In genomic region chr6:166638566-166638965, GRCh38 we compare ENCODE assay signal across 22 cellular contexts. TPM values are rescaled to one million over a fixed set of nuclear protein-coding genes. Genes with fewer than 3 reads are reported as not detected.
A peak's percentile ranks its signal among the peaks of the same experiment; 100 is the strongest.
DNase-seq lines count a peak whose midpoint lies in the region; ATAC-seq, FAIRE-seq and TF ChIP-seq lines count a peak whose summit lies in the region.
"Had no signal": no experiment of that assay in that cellular context is flagged by ENCODE, and none has a peak within 500 bp of the region (broad histone marks: within the 10 kb centered on the region; RNA-seq: fewer than 3 reads in every experiment).

No MANE protein-coding gene starts in this region.

- intact Hi-C loops in GM12878 (cut with micrococcal nuclease; ENCODE audit: unreplicated experiment) (no loop called here), sigmoid colon (cut with DNase I) (no loop called here), MCF 10A (cut with micrococcal nuclease) (no loop called here)

- TF ChIP-seq RAD21 in GM12878 (IDR thresholded peaks at IDR 0.05; ENCODE audit: insufficient read depth, low read depth, low read length) = no peak

- H3K4me3 Mint-ChIP-seq in MCF 10A (ENCODE audit: unreplicated experiment) = no peak overlapping the region
- H3K4me3 Mint-ChIP-seq: CD4-positive, CD25-positive, alpha-beta regulatory T cell had no signal

- no peak for TF ChIP-seq CTCF in GM12878 (IDR thresholded peaks at IDR 0.05 in 2 of 3, conservative IDR thresholded peaks at IDR 0.05 in 1 of 3; ENCODE audit: control insufficient read depth in 2 of 3, extremely low read depth in 1 of 3, insufficient read depth in 1 of 3, low read depth in 3 of 3, low read length in 3 of 3)
- no peak for TF ChIP-seq CTCF in sigmoid colon (IDR thresholded peaks at IDR 0.05)
- TF ChIP-seq CTCF in MCF 10A (IDR thresholded peaks at IDR 0.05; ENCODE audit: unreplicated experiment) = no peak

- H3K9me3 ChIP-seq in BLaER1 treated with 17β-estradiol and CSF1 and Interleukin-3, amounts not matched to agents 10 nM and 100 nM (replicated peaks in 1 of 11) = peaks cover 7 to 17% (median 12%) of the 10 kb centered on the region in 11 experiments; a peak in 20 of 22 replicates
- H3K9me3 ChIP-seq in GM12878 (replicated peaks; ENCODE audit: control insufficient read depth, insufficient read depth, low read length) = no peaks in the 10 kb centered on the region
- H3K9me3 ChIP-seq in sigmoid colon = peaks cover 0 to 4% (median 1%) of the 10 kb centered on the region in 4 donors
- H3K9me3 ChIP-seq: A549, MG63 had no signal

- SMC1A ChIA-PET in GM12878 (lab: Charles Lee; ENCODE audit: uncharacterized antibody, unreplicated experiment) = no interaction called here

- peaks cover 58 to 74% (median 67%) of the 10 kb centered on the region in 10 experiments for H3K4me1 ChIP-seq in BLaER1 treated with 17β-estradiol and CSF1 and Interleukin-3, amounts not matched to agents 10 nM and 100 nM
- H3K4me1 ChIP-seq in GM12878 (ENCODE audit: control insufficient read depth, insufficient read depth, low read length) = no peaks in the 10 kb centered on the region
- H3K4me1 ChIP-seq in sigmoid colon = no peaks in the 10 kb centered on the region
- H3K4me1 ChIP-seq: A549 had no signal

- RAD21 ChIA-PET in GM12878 (lab: Charles Lee; ENCODE audit: unreplicated experiment) = no interaction called here

- H2AFZ ChIP-seq in GM12878 (ENCODE audit: control insufficient read depth, low read depth, low read length) = no peak overlapping the region

- H3K27ac Mint-ChIP-seq in MCF 10A (ENCODE audit: low read depth, unreplicated experiment) = no peak overlapping the region
- H3K27ac Mint-ChIP-seq: CD4-positive, CD25-positive, alpha-beta regulatory T cell had no signal

- H3K27me3 ChIP-seq in BLaER1 treated with 17β-estradiol and CSF1 and Interleukin-3, amounts not matched to agents 10 nM and 100 nM = peaks cover 0 to 35% (median 0%) of the 10 kb centered on the region in 11 experiments; a peak in 8 of 22 replicates
- H3K27me3 ChIP-seq in GM12878 (replicated peaks in 1 of 2; ENCODE audit: control insufficient read depth in 2 of 2, insufficient read depth in 2 of 2, low read length in 1 of 2) = 0 out of 4 replicates have a peak, but pooled peaks cover 0 to 2% of the 10 kb centered on the region in 2 experiments
- no peaks in the 10 kb centered on the region for H3K27me3 ChIP-seq in sigmoid colon
- H3K27me3 ChIP-seq: MG63 had no signal

- peak overlapping the region in 7 of 11 experiments; percentile 20 to 64 (median 48); a peak in 8 of 22 replicates for H3K9ac ChIP-seq in BLaER1 treated with 17β-estradiol and CSF1 and Interleukin-3, amounts not matched to agents 10 nM and 100 nM
- no peak overlapping the region for H3K9ac ChIP-seq in GM12878 (ENCODE audit: control insufficient read depth, insufficient read depth, low read length)

- 14% methylated on average over 7 of the region's 7 CpGs for WGBS in GM12878 (ENCODE audit: insufficient coverage, insufficient replicate concordance, low lambda C conversion rate, missing lambda C conversion rate)
- 73 to 74% methylated on average over 7 of the region's 7 CpGs for WGBS in sigmoid colon, 2 donors

- POLR2A ChIA-PET in GM12878 (lab: Charles Lee) = no interaction called here
- POLR2A ChIA-PET in MCF 10A (lab: Yijun Ruan, JAX) = interaction anchor here (1.2 kb wide), 1 partner anchor 12 kb away, joined by 3 read pairs; no protein-coding TSS in a partner anchor

- peak; percentile 55 for DNase-seq in MV-4-11 (lab: John Stamatoyannopoulos, UW)
- DNase-seq in GM12878 (ENCODE audit: low read depth, low spot score) = no peak
- no peak for DNase-seq in sigmoid colon
- no peak for DNase-seq in MCF 10A (ENCODE audit: unreplicated experiment)
- DNase-seq: CD4-positive, CD25-positive, alpha-beta regulatory T cell; MG63; NCI-H1048; NCI-H1417; NCI-H1694; NCI-H2029 treated with DMSO at 0.1 percent for 48 hours; NCI-H2227 treated with DMSO at 0.1 percent for 48 hours; NCI-H526 treated with DMSO at 0.1 percent for 48 hours; SHP77 treated with DMSO at 0.1 percent for 48 hours; T-helper 1 cell had no signal

- H3K27ac ChIP-seq in BLaER1 treated with 17β-estradiol and CSF1 and Interleukin-3, amounts not matched to agents 10 nM and 100 nM = peak overlapping the region in 2 of 11 experiments; percentile 9 to 40; a peak in 3 of 22 replicates
- H3K27ac ChIP-seq in GM12878 (ENCODE audit: control insufficient read depth, insufficient read depth) (no peak overlapping the region), sigmoid colon (no peak overlapping the region)
- H3K27ac ChIP-seq: A549, RWPE1 had no signal

- peaks cover 0 to 9% (median 0%) of the 10 kb centered on the region in 11 experiments; a peak in 7 of 22 replicates for H4K20me1 ChIP-seq in BLaER1 treated with 17β-estradiol and CSF1 and Interleukin-3, amounts not matched to agents 10 nM and 100 nM
- H4K20me1 ChIP-seq in GM12878 (ENCODE audit: control insufficient read depth, insufficient read depth) = no peaks in the 10 kb centered on the region

- peaks cover 22% of the 10 kb centered on the region for H3K27me3 Mint-ChIP-seq in MCF 10A (ENCODE audit: insufficient read depth, unreplicated experiment)

- TF ChIP-seq POLR2A in GM12878 (IDR thresholded peaks at IDR 0.05; ENCODE audit: low read depth, low read length) (no peak), sigmoid colon (IDR thresholded peaks at IDR 0.05) (no peak)

- H3K9me3 Mint-ChIP-seq in MCF 10A (ENCODE audit: unreplicated experiment) = no peaks in the 10 kb centered on the region

- no peaks in the 10 kb centered on the region for H3K79me2 ChIP-seq in GM12878 (ENCODE audit: control insufficient read depth, insufficient read depth, low read length)

- H3K4me3 ChIP-seq in BLaER1 treated with 17β-estradiol and CSF1 and Interleukin-3, amounts not matched to agents 10 nM and 100 nM = peak overlapping the region in 8 of 10 experiments; percentile 20 to 53 (median 43); a peak in 11 of 20 replicates
- H3K4me3 ChIP-seq in GM12878 (no peak overlapping the region), sigmoid colon (no peak overlapping the region)
- H3K4me3 ChIP-seq: A549, K562, MG63 had no signal

- no peak for TF ChIP-seq EP300 in GM12878 (IDR thresholded peaks at IDR 0.05; ENCODE audit: borderline replicate concordance in 1 of 2, control insufficient read depth in 1 of 2, low read depth in 2 of 2, low read length in 2 of 2)
- TF ChIP-seq EP300 in sigmoid colon (IDR thresholded peaks at IDR 0.05) = no peak

- H3K4me1 Mint-ChIP-seq in MCF 10A (ENCODE audit: insufficient read depth, unreplicated experiment) = peaks cover 15% of the 10 kb centered on the region

- ATAC-seq in GM12878 (0 out of 3 replicates have a peak, but pooled peaks have one; percentile 22), HG02981 (IDR thresholded peaks at IDR 0.05; ENCODE audit: unreplicated experiment) (no peak), GM21381 (IDR thresholded peaks at IDR 0.05; ENCODE audit: unreplicated experiment) (no peak)
- ATAC-seq: A549, K562 had no signal

- peak overlapping the region; percentile 78 to 99 (median 97) for H3K4me2 ChIP-seq in BLaER1 treated with 17β-estradiol and CSF1 and Interleukin-3, amounts not matched to agents 10 nM and 100 nM
- no peak overlapping the region for H3K4me2 ChIP-seq in GM12878 (ENCODE audit: control insufficient read depth, insufficient read depth)
- H3K4me2 ChIP-seq: A549 had no signal

- no peaks in the 10 kb centered on the region for H3K36me3 Mint-ChIP-seq in MCF 10A (ENCODE audit: insufficient read depth, unreplicated experiment)

- in situ Hi-C loops in GM12878 (cut with MboI) = no loop called here

- H3K36me3 ChIP-seq in BLaER1 treated with 17β-estradiol and CSF1 and Interleukin-3, amounts not matched to agents 10 nM and 100 nM = no peaks in the 10 kb centered on the region
- H3K36me3 ChIP-seq in GM12878 (ENCODE audit: control insufficient read depth in 2 of 2, insufficient read depth in 2 of 2, low read length in 1 of 2) (no peaks in the 10 kb centered on the region), sigmoid colon (no peaks in the 10 kb centered on the region)
- H3K36me3 ChIP-seq: MG63 had no signal

- FAIRE-seq in GM12878 (lab: Jason Lieb, UNC) = no peak
- FAIRE-seq: A549, D721Med, H54, K562 had no signal

- CTCF ChIA-PET in GM12878 (lab: Yijun Ruan, JAX) (no interaction called here), MCF 10A (lab: Yijun Ruan, JAX) (interaction anchor here (0.7 kb wide), 1 partner anchor 83 kb away, joined by 3 read pairs; no protein-coding TSS in a partner anchor)

- BruUV-seq in GM12878 (replicated peaks; lab: Mats Ljungman, UMichigan) (no TSS peak), MCF 10A (replicated peaks; lab: Mats Ljungman, UMichigan) (no TSS peak)

RNA-seq across cellular contexts. Expression of gene RPS6KA2, which starts 11.5 kb away (rescaled TPM):
- 1.4 and 1.6 TPM in 2 replicates for total RNA-seq in GM12878 (2013; cell fraction: nucleolus; rRNA removed)
- total RNA-seq in GM12878 (2014; rRNA removed) (0.17 and 0.38 TPM in 2 replicates), GM12878 (2014; rRNA removed; fragmentation: Illumina TruSeq; extraction: Trizol) (0.22 TPM in 1 of 2 replicates, not detected in the other), GM12878 (2021) (0.53 and 1.0 TPM in 2 replicates), sigmoid colon (10 to 100 TPM; 27.8 to 44.7 (median 32.3) TPM), MCF 10A (2022) (126 and 157 TPM in 2 replicates)
- polyA plus RNA-seq in GM12878 (2011; ENCODE audit: low read depth) = 0.85 TPM
- polyA plus RNA-seq in GM12878 (2011; rRNA removed) (0.24 and 0.37 TPM in 2 replicates), GM12878 (2014; fragmentation: Illumina TruSeq; extraction: Trizol) (0.07 and 1.0 TPM in 2 replicates), GM12878 (2014; fragmentation: Nextera tagmentation; extraction: Ambion mirVana) (under 1 TPM in 1 of 2 experiments, not detected in 1; 0.02 TPM), GM12878 (2014; rRNA removed) (0.44 and 0.53 TPM in 2 replicates), GM12878 (2016; fragmentation: Nextera tagmentation; extraction: Ambion mirVana) (under 1 TPM; 0.21 to 0.51 TPM), sigmoid colon (10 to 100 TPM in 2 of 3 donors, 1 to 10 TPM in 1; 6.5 to 14.7 (median 12.6) TPM)
- 0.22 and 0.39 TPM in 2 replicates for polyA plus RNA-seq in GM12878 (2011; cell fraction: cytosol; rRNA removed)
- 1.3 and 1.5 TPM in 2 replicates for polyA plus RNA-seq in GM12878 (2011; cell fraction: nucleus; rRNA removed)
- polyA plus RNA-seq in GM12878 (2012) = 1.2 and 1.6 TPM in 2 replicates
- polyA minus RNA-seq in GM12878 (2011; rRNA and poly(A)+ RNA removed) = 0.31 and 0.66 TPM in 2 replicates
- 0.13 and 0.83 TPM in 2 replicates for polyA minus RNA-seq in GM12878 (2011; cell fraction: cytosol; rRNA and poly(A)+ RNA removed)
- polyA minus RNA-seq in GM12878 (2011; cell fraction: nucleus; rRNA and poly(A)+ RNA removed) = 0.97 and 1.4 TPM in 2 replicates

RNA-seq across cellular contexts. Expression of gene RAMACL, which starts 52.1 kb away (rescaled TPM):
- 0.91 and 1.3 TPM in 2 replicates for total RNA-seq in GM12878 (2013; cell fraction: nucleolus; rRNA removed)
- total RNA-seq in GM12878 (2014; rRNA removed) = 0.11 TPM in 1 of 2 replicates, not detected in the other
- total RNA-seq in GM12878 (2014; rRNA removed; fragmentation: Illumina TruSeq; extraction: Trizol) = 0.09 TPM in 1 of 2 replicates, not detected in the other
- total RNA-seq in GM12878 (2021) = 0.31 TPM in 1 of 2 replicates, not detected in the other
- polyA plus RNA-seq in GM12878 (2011; ENCODE audit: low read depth) = 0.70 TPM
- polyA plus RNA-seq in GM12878 (2011; rRNA removed) = 0.48 and 0.95 TPM in 2 replicates
- 0.04 and 0.05 TPM in 2 replicates for polyA plus RNA-seq in GM12878 (2011; cell fraction: cytosol; rRNA removed)
- 0.09 and 0.24 TPM in 2 replicates for polyA plus RNA-seq in GM12878 (2011; cell fraction: nucleus; rRNA removed)
- polyA plus RNA-seq in GM12878 (2012) = 0.22 and 0.51 TPM in 2 replicates
- 0.38 and 0.48 TPM in 2 replicates for polyA plus RNA-seq in GM12878 (2014; fragmentation: Illumina TruSeq; extraction: Trizol)
- polyA plus RNA-seq in GM12878 (2014; fragmentation: Nextera tagmentation; extraction: Ambion mirVana) = 1 to 10 TPM; 1.3 TPM
- polyA plus RNA-seq in GM12878 (2014; rRNA removed) = 0.06 and 0.18 TPM in 2 replicates
- under 1 TPM in 1 of 2 experiments, not detected in 1; 0.26 TPM for polyA plus RNA-seq in GM12878 (2016; fragmentation: Nextera tagmentation; extraction: Ambion mirVana)
- 0.46 and 0.59 TPM in 2 replicates for polyA minus RNA-seq in GM12878 (2011; rRNA and poly(A)+ RNA removed)
- polyA minus RNA-seq in GM12878 (2011; cell fraction: cytosol; rRNA and poly(A)+ RNA removed) = 0.42 TPM in 1 of 2 replicates, not detected in the other
- polyA minus RNA-seq in GM12878 (2011; cell fraction: nucleus; rRNA and poly(A)+ RNA removed) = 0.36 and 0.67 TPM in 2 replicates
- 1 to 10 TPM in 3 of 4 donors, under 1 TPM in 1; 0.66 to 3.0 (median 2.2) TPM for total RNA-seq in sigmoid colon
- under 1 TPM in 1 of 3 donors, not detected in 2; 0.34 TPM for polyA plus RNA-seq in sigmoid colon
- 5.3 and 5.8 TPM in 2 replicates for total RNA-seq in MCF 10A (2022)

Comparison
In these comparisons a context has a peak if more than half of its experiments do, and no peak if none do; other contexts are left out.
1. H3K4me3 ChIP-seq: peak in BLaER1 treated with 17β-estradiol and CSF1 and Interleukin-3, amounts not matched to agents 10 nM and 100 nM (8 of 10); none in GM12878 (single experiment) and sigmoid colon (0 of 4).
2. RNA of gene RPS6KA2, which starts 11.5 kb away (total RNA-seq): 126 to 157 TPM in MCF 10A and 27.8 to 44.7 TPM in sigmoid colon; 0.17 to 1.6 TPM in GM12878; every median in the first group is over 10 times any median in the second.